Comparison of ENCODE assay signal across 8 cellular contexts in the genomic region with DNA sequence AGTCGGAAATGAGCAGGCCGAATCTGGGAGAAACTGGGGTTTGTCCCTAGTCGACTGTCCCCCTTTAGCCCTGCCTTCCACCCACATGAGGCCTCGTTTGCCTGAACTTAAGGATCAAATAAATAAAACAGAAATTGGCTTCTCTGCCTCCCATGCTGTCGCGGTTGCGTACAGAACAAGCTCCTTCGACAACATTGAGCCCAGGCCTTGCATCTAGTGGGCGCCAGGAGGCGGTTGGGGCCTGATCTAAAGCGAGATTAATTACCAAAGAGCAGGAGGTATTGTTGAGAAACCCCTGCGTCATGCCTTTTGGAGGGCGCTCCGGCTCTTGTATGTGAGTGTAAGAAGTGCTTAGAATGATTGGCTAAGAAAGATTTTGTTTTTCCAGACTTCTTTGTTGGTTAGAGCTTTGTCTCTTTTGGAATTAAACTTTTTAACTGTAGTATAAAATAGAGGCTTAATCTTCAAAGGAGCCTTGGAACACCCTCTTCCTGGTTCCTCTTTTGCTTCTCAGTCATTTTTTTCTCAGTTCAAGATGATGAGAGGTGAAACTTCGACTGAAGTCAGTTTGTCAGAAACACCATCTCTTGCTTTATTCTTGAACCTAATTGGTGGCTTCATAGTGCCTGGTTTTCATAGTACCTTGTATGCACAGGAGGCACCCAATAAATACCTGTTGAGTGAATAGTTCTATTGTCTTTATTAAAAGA. TPM values are rescaled to one million over a fixed set of nuclear protein-coding genes. Genes with fewer than 3 reads are reported as not detected.
DNase-seq lines count a peak whose midpoint lies in the region; ATAC-seq, FAIRE-seq and TF ChIP-seq lines count a peak whose summit lies in the region.

No MANE protein-coding gene starts in this region.

- H3K9me3 ChIP-seq in HUES6 (ENCODE audit: control insufficient read depth, insufficient read depth, low read depth, low read length) = no peaks in the 10 kb centered on the region

- peak; percentile 57 for ATAC-seq in GM21447 (IDR thresholded peaks at IDR 0.05; ENCODE audit: unreplicated experiment)
- peak; percentile 75 for ATAC-seq in activated T-helper 17 cell treated with anti-CD3 and anti-CD28 coated beads, Interleukin-2, amount 50 U/mL, for 72 hours (replicated peaks)
- peak; percentile 76 for ATAC-seq in stimulated activated naive CD8-positive, alpha-beta T cell treated with anti-CD3 and anti-CD28 coated beads, Interleukin-15, Interleukin-2, amounts not matched to agents 100 U/mL and 50 U/mL, for 24 hours

- no peaks in the 10 kb centered on the region for H3K9me3 Mint-ChIP-seq in activated T-helper 17 cell treated with anti-CD3 and anti-CD28 coated beads, Interleukin-2, amount 50 U/mL, for 72 hours
- H3K9me3 Mint-ChIP-seq in nephron = no peaks in the 10 kb centered on the region

- H3K4me3 Mint-ChIP-seq in activated T-helper 17 cell treated with anti-CD3 and anti-CD28 coated beads, Interleukin-2, amount 50 U/mL, for 72 hours = peak overlapping the region; percentile 86
- H3K4me3 Mint-ChIP-seq in nephron = peak overlapping the region; percentile 96 to 99 (median 97)

- H3K4me3 ChIP-seq in HUES6 (ENCODE audit: low read depth, low read length) = peak overlapping the region; percentile 84
- peak overlapping the region; percentile 95 for H3K4me3 ChIP-seq in fibroblast of pulmonary artery (replicated peaks; ENCODE audit: low read depth, low read length)

- H3K4me1 Mint-ChIP-seq in activated T-helper 17 cell treated with anti-CD3 and anti-CD28 coated beads, Interleukin-2, amount 50 U/mL, for 72 hours = peaks cover 14% of the 10 kb centered on the region
- peaks cover 14% of the 10 kb centered on the region for H3K4me1 Mint-ChIP-seq in nephron

- FAIRE-seq in D721Med (lab: Jason Lieb, UNC) = no peak

- TF ChIP-seq CTCF in D721Med (IDR thresholded peaks at IDR 0.05; ENCODE audit: insufficient read depth, missing control alignments) (peak; percentile 53), fibroblast of pulmonary artery (IDR thresholded peaks at IDR 0.05; ENCODE audit: low read length, missing control alignments) (peak; percentile 70), nephron (IDR thresholded peaks at IDR 0.05; ENCODE audit: unreplicated experiment in 3 of 3) (peak; percentile 45 to 52 (median 51))

- peaks cover 9% of the 10 kb centered on the region for H3K36me3 ChIP-seq in HUES6 (ENCODE audit: control insufficient read depth, insufficient read depth, low read length)

- H3K9ac ChIP-seq in HUES6 (ENCODE audit: low read length) = peak overlapping the region; percentile 89

- peak overlapping the region; percentile 49 for H3K27ac ChIP-seq in HUES6 (ENCODE audit: low read depth, low read length)

- H3K27me3 ChIP-seq in HUES6 (ENCODE audit: control insufficient read depth, insufficient read depth, low read length) = no peaks in the 10 kb centered on the region

- H3K27me3 Mint-ChIP-seq in activated T-helper 17 cell treated with anti-CD3 and anti-CD28 coated beads, Interleukin-2, amount 50 U/mL, for 72 hours = no peaks in the 10 kb centered on the region
- peaks cover 4% of the 10 kb centered on the region for H3K27me3 Mint-ChIP-seq in nephron (ENCODE audit: low read depth)

- peak overlapping the region; percentile 98 for H3K27ac Mint-ChIP-seq in activated T-helper 17 cell treated with anti-CD3 and anti-CD28 coated beads, Interleukin-2, amount 50 U/mL, for 72 hours
- peak overlapping the region; percentile 93 to 99 (median 98) for H3K27ac Mint-ChIP-seq in nephron

- peaks cover 57% of the 10 kb centered on the region for H3K36me3 Mint-ChIP-seq in activated T-helper 17 cell treated with anti-CD3 and anti-CD28 coated beads, Interleukin-2, amount 50 U/mL, for 72 hours (ENCODE audit: low read depth)
- peaks cover 22% of the 10 kb centered on the region for H3K36me3 Mint-ChIP-seq in nephron (ENCODE audit: low read depth)

- H3K4me1 ChIP-seq in HUES6 (ENCODE audit: control insufficient read depth, insufficient read depth, low read length) = no peaks in the 10 kb centered on the region

- DNase-seq in D721Med (ENCODE audit: insufficient read length, low spot score) (peak; percentile 35), RKO (ENCODE audit: low spot score) (peak; percentile 93), fibroblast of pulmonary artery (ENCODE audit: low read depth) (peak; percentile 92)
- DNase-seq in stimulated activated naive CD8-positive, alpha-beta T cell treated with anti-CD3 and anti-CD28 coated beads, Interleukin-15, Interleukin-2, amounts not matched to agents 100 U/mL and 50 U/mL, for 24 hours = peak; percentile 69

RNA-seq across cellular contexts. Expression of gene ATP6V0E1, which starts 0.8 kb away (rescaled TPM):
- 100 to 1,000 TPM; 123 to 163 TPM for total RNA-seq in activated T-helper 17 cell treated with anti-CD3 and anti-CD28 coated beads, Interleukin-2, amount 50 U/mL, for 72 hours

RNA-seq across cellular contexts. Expression of gene RPL26L1, which starts 25.2 kb away (rescaled TPM):
- 10 to 100 TPM; 31.8 to 64.9 TPM for total RNA-seq in activated T-helper 17 cell treated with anti-CD3 and anti-CD28 coated beads, Interleukin-2, amount 50 U/mL, for 72 hours

Comparison
In these comparisons a context has a peak if more than half of its experiments do, and no peak if none do; other contexts are left out.
1. Peak in every context shown above with its lines: DNase-seq, ATAC-seq, H3K4me3 ChIP-seq and H3K27ac ChIP-seq.
2. DNase-seq: peak in every context shown above with its lines; median percentile 93 in RKO; 92 in fibroblast of pulmonary artery; 69 in stimulated activated naive CD8-positive, alpha-beta T cell treated with anti-CD3 and anti-CD28 coated beads, Interleukin-15, Interleukin-2, amounts not matched to agents 100 U/mL and 50 U/mL, for 24 hours; 35 in D721Med.